Comparison of ENCODE assay signal across 8 cellular contexts in the genomic region with DNA sequence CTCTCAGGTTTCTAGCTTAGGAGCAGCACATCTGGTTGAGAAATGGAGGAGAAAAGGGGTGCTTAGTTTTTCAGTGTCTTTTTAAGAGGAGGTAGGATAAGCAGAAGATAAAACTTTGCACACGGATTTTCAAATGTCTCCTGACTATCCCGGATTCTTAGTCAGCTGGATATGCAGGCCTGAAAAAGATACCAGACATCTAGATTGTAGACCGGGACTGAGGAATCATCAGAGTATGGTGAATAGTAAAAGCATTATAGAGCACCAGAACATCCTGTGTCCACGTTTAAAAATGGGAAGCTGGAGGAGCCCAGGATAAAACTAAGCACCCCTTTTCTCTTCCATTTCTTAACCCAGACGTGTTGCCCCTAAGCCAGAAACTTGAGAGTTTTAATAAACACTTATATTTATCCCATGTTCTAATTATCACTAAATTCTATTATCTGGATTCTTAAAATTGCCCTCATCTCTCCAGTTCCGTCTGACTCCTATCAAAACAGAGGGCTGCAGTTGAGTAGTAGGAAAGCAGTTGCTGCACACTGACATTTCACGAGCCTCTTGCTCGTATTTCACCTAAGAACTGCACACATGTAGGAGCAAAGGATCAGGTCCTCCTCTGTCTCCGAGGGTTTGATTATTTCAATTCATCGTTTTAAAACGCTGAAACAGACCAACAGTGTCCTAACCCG. TPM values are rescaled to one million over a fixed set of nuclear protein-coding genes. Genes with fewer than 3 reads are reported as not detected.
DNase-seq lines count a peak whose midpoint lies in the region; ATAC-seq and TF ChIP-seq lines count a peak whose summit lies in the region.

No MANE protein-coding gene starts in this region.

- POLR2A ChIA-PET in BJ (lab: Charles Lee), result interaction anchor here (0.5 to 0.6 kb wide), 2 partner anchors 271 to 434 kb away, joined by 3 read pairs; no protein-coding TSS in a partner anchor

- H3K36me3 ChIP-seq in BJ (ENCODE audit: control insufficient read depth, insufficient read depth, low read length) (no peaks in the 10 kb centered on the region), esophagus muscularis mucosa (no peaks in the 10 kb centered on the region)

- no peaks in the 10 kb centered on the region for H3K27me3 ChIP-seq in BJ (ENCODE audit: control insufficient read depth, insufficient read depth, low read length)
- no peaks in the 10 kb centered on the region for H3K27me3 ChIP-seq in esophagus muscularis mucosa

- no peak for TF ChIP-seq POLR2A in esophagus muscularis mucosa (IDR thresholded peaks at IDR 0.05; ENCODE audit: low read depth)

- H3K9me3 Mint-ChIP-seq in nephron progenitor cell, result peaks cover 15% of the 10 kb centered on the region

- no peaks in the 10 kb centered on the region for H3K9me3 ChIP-seq in esophagus muscularis mucosa

- no peak for DNase-seq in BJ (ENCODE audit: low read depth)
- DNase-seq in esophagus muscularis mucosa (ENCODE audit: extremely low spot score), result no peak
- DNase-seq in nephron progenitor cell, result no peak
- no peak for DNase-seq in stimulated activated CD4-positive, alpha-beta T cell treated with anti-CD3 and anti-CD28 coated beads, Interleukin-1b, Interleukin-23, amount 100 ng/mL, for 48 hours
- DNase-seq in NCI-H1436 treated with DMSO at 0.1 percent for 48 hours (lab: John Stamatoyannopoulos, UW), result no peak

- H3K4me1 ChIP-seq in esophagus muscularis mucosa, result peaks cover 5 to 19% (median 12%) of the 10 kb centered on the region in 4 donors

- no peak for TF ChIP-seq EP300 in esophagus muscularis mucosa (IDR thresholded peaks at IDR 0.05)

- CTCF ChIA-PET in BJ (lab: Yijun Ruan, JAX), result interaction anchor here (0.9 to 2.0 kb wide), 4 partner anchors 11 to 318 kb away, joined by 3 to 9 read pairs (median 3); no protein-coding TSS in a partner anchor

- intact Hi-C loops in esophagus muscularis mucosa (cut with DNase I), result loop anchor here (10.0 kb wide), 1 partner anchor 1144 kb away; the partner anchor contains the start of gene ST6GALNAC3

- peak overlapping the region; percentile 98 for H3K4me3 Mint-ChIP-seq in nephron progenitor cell

- peak overlapping the region; percentile 96 for H3K27ac Mint-ChIP-seq in nephron progenitor cell

- peaks cover 21% of the 10 kb centered on the region for H3K4me1 Mint-ChIP-seq in nephron progenitor cell

- no peak for TF ChIP-seq CTCF in BJ (IDR thresholded peaks at IDR 0.05; ENCODE audit: insufficient read depth, low read depth, low read length)
- no peak for TF ChIP-seq CTCF in esophagus muscularis mucosa (IDR thresholded peaks at IDR 0.05)
- TF ChIP-seq CTCF in nephron progenitor cell (IDR thresholded peaks at IDR 0.05), result no peak

- peak overlapping the region; percentile 75 to 89 (median 84) for H3K27ac ChIP-seq in esophagus muscularis mucosa (replicated peaks in 1 of 4)

- peak overlapping the region; percentile 94 for H3K4me3 ChIP-seq in BJ (ENCODE audit: low read depth, low read length)
- H3K4me3 ChIP-seq in esophagus muscularis mucosa, result peak overlapping the region; percentile 62 to 78 (median 74)

- no peaks in the 10 kb centered on the region for H3K27me3 Mint-ChIP-seq in nephron progenitor cell (ENCODE audit: low read depth, poor library complexity)

- ATAC-seq in GM19035 (IDR thresholded peaks at IDR 0.05; ENCODE audit: unreplicated experiment), result peak; percentile 46
- ATAC-seq in HG03159 (IDR thresholded peaks at IDR 0.05; ENCODE audit: unreplicated experiment), result peak; percentile 43
- ATAC-seq in SK-N-SH treated with all-trans-retinoic acid at 6 μM for 48 hours, result peak; percentile 81

- WGBS in esophagus muscularis mucosa, result 4% methylated on average over 12 of the region's 12 CpGs

- peaks cover 31% of the 10 kb centered on the region for H3K36me3 Mint-ChIP-seq in nephron progenitor cell (ENCODE audit: low read depth)

TF ChIP-seq in SK-N-SH treated with all-trans-retinoic acid at 6 μM for 48 hours, 23 proteins besides CTCF, POLR2A, EP300 and RAD21:
- TF ChIP-seq ZC3H10 (CRISPR knock-in tag; IDR thresholded peaks at IDR 0.05) (no peak), ARNTL (CRISPR knock-in tag; IDR thresholded peaks at IDR 0.05; ENCODE audit: borderline replicate concordance, low read depth) (no peak), ZNF70 (CRISPR knock-in tag; IDR thresholded peaks at IDR 0.05) (no peak), OSR1 (CRISPR knock-in tag; IDR thresholded peaks at IDR 0.05) (no peak), ZNF565 (CRISPR knock-in tag; conservative IDR thresholded peaks at IDR 0.05; ENCODE audit: low read depth) (no peak), BACH2 (CRISPR knock-in tag; IDR thresholded peaks at IDR 0.05; ENCODE audit: borderline replicate concordance) (no peak), CSDC2 (CRISPR knock-in tag; IDR thresholded peaks at IDR 0.05) (no peak), TOX (CRISPR knock-in tag; IDR thresholded peaks at IDR 0.05; ENCODE audit: borderline replicate concordance) (no peak), GLIS3 (CRISPR knock-in tag; IDR thresholded peaks at IDR 0.05) (no peak), RARB (CRISPR knock-in tag; IDR thresholded peaks at IDR 0.05) (no peak), ESRRG (CRISPR knock-in tag; IDR thresholded peaks at IDR 0.05) (no peak)
- TF ChIP-seq, protein P1, sequence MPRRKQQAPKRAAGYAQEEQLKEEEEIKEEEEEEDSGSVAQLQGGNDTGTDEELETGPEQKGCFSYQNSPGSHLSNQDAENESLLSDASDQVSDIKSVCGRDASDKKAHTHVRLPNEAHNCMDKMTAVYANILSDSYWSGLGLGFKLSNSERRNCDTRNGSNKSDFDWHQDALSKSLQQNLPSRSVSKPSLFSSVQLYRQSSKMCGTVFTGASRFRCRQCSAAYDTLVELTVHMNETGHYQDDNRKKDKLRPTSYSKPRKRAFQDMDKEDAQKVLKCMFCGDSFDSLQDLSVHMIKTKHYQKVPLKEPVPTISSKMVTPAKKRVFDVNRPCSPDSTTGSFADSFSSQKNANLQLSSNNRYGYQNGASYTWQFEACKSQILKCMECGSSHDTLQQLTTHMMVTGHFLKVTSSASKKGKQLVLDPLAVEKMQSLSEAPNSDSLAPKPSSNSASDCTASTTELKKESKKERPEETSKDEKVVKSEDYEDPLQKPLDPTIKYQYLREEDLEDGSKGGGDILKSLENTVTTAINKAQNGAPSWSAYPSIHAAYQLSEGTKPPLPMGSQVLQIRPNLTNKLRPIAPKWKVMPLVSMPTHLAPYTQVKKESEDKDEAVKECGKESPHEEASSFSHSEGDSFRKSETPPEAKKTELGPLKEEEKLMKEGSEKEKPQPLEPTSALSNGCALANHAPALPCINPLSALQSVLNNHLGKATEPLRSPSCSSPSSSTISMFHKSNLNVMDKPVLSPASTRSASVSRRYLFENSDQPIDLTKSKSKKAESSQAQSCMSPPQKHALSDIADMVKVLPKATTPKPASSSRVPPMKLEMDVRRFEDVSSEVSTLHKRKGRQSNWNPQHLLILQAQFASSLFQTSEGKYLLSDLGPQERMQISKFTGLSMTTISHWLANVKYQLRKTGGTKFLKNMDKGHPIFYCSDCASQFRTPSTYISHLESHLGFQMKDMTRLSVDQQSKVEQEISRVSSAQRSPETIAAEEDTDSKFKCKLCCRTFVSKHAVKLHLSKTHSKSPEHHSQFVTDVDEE (CRISPR knock-in tag; IDR thresholded peaks at IDR 0.05), result no peak
- TF ChIP-seq, protein P2, sequence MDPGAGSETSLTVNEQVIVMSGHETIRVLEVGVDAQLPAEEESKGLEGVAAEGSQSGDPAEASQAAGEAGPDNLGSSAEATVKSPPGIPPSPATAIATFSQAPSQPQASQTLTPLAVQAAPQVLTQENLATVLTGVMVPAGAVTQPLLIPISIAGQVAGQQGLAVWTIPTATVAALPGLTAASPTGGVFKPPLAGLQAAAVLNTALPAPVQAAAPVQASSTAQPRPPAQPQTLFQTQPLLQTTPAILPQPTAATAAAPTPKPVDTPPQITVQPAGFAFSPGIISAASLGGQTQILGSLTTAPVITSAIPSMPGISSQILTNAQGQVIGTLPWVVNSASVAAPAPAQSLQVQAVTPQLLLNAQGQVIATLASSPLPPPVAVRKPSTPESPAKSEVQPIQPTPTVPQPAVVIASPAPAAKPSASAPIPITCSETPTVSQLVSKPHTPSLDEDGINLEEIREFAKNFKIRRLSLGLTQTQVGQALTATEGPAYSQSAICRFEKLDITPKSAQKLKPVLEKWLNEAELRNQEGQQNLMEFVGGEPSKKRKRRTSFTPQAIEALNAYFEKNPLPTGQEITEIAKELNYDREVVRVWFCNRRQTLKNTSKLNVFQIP (CRISPR knock-in tag; IDR thresholded peaks at IDR 0.05; ENCODE audit: borderline replicate concordance, low read depth), result no peak
TF ChIP-seq in SK-N-SH treated with all-trans-retinoic acid at 6 μM for 48 hours: peak in this region for 0.

RNA-seq across cellular contexts. Expression of gene PIGK, which starts 0.6 kb away (rescaled TPM):
- 12.7 and 33.1 TPM in 2 replicates for polyA plus RNA-seq in BJ (2011; rRNA removed)
- polyA minus RNA-seq in BJ (2011; rRNA and poly(A)+ RNA removed), result 7.0 and 10.5 TPM in 2 replicates
- 10 to 100 TPM; 13.3 to 18.3 (median 16.3) TPM for total RNA-seq in esophagus muscularis mucosa
